ENCODE assay signal across 1 cellular context in genomic region chr12:16385779-16386646, GRCh38.
TF ChIP-seq lines count a peak whose summit lies in the region.

No MANE protein-coding gene starts in this region.

TF ChIP-seq in GM12878, 131 proteins besides CTCF, POLR2A, EP300 and RAD21:
- TF ChIP-seq BACH1 (IDR thresholded peaks at IDR 0.05; ENCODE audit: borderline replicate concordance) (no peak), SMC3 (IDR thresholded peaks at IDR 0.05; ENCODE audit: borderline replicate concordance, low read length) (peak; percentile 43; the same call in 1 of the 2 replicates), CBFB (IDR thresholded peaks at IDR 0.05; ENCODE audit: low read depth) (no peak)
